ENCODE assay signal across 27 cellular contexts in the genomic region with DNA sequence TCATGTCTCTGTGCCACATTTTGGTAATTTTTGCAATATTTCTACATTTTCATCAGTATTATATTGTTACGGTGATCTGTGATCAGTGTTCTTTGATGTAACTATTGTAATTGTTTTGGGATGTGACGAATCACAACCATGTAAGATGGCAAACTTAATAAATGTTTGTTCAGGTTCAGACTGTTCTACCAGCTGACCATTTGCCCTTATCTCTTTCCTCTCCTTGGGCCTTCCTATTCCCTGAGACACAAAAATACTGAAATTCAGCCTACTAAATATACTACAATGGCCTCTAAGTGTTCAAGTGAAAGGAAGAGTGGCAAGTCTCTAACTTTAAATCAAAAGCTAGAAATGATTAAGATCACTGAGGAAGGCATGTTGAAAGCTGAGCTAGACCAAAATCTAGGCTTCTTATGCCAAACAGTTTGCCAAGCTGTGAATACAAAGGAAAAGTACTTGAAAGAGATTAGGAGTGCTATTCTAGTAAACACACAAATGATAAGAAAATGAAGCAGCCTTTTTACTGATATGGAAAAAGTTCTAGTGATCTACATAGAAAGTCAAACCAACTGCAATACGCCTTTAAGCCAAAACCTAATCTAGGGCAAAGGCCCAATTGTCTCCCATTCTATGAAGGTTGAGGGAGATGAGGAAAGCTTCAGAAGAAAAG.
"Had no signal": no experiment of that assay in that cellular context is flagged by ENCODE, and none has a peak within 500 bp of the region (broad histone marks: within the 10 kb centered on the region; RNA-seq: fewer than 3 reads in every experiment).

No MANE protein-coding gene starts in this region.

- H3K9me3 ChIP-seq: colonic mucosa, esophagus squamous epithelium, heart right ventricle, lower lobe of right lung, ovary, suprapubic skin, tibial artery had no signal

- H3K4me1 ChIP-seq: colonic mucosa, esophagus squamous epithelium, lower lobe of right lung, suprapubic skin had no signal

- ATAC-seq: heart right ventricle; left ventricle myocardium superior; lower lobe of right lung; natural killer cell; sciatic nerve; stimulated activated naive CD8-positive, alpha-beta T cell treated with anti-CD3 and anti-CD28 coated beads, Interleukin-15, amount 100 ng/mL, for 72 hours had no signal

- DNase-seq: colonic mucosa; effector memory CD4-positive, alpha-beta T cell; erythroblast; esophagus squamous epithelium; foreskin melanocyte; glutamatergic neuron; heart right ventricle; hippocampal formation; immature natural killer cell; islet precursor cell; kidney glomerular epithelial cell; left ventricle myocardium superior; lower lobe of right lung; natural killer cell; occipital lobe; ovary; retina; stimulated activated CD4-positive, alpha-beta T cell treated with anti-CD3 and anti-CD28 coated beads, Interleukin-12 subunit alpha, Interleukin-12 subunit beta, amount 100 ng/mL, for 4 hours; stimulated activated CD4-positive, alpha-beta T cell treated with anti-CD3 and anti-CD28 coated beads, Interleukin-1b, Interleukin-23, amount 100 ng/mL, for 48 hours; stimulated activated CD4-positive, alpha-beta T cell treated with anti-CD3 and anti-CD28 coated beads, Interleukin-4, amount 100 ng/mL, for 1 hour; stimulated activated CD8-positive, alpha-beta memory T cell treated with anti-CD3 and anti-CD28 coated beads, Interleukin-4, amount 100 ng/mL, for 48 hours; stimulated activated naive CD4-positive, alpha-beta T cell; stimulated activated naive CD8-positive, alpha-beta T cell treated with anti-CD3 and anti-CD28 coated beads, Interleukin-15, amount 100 ng/mL, for 72 hours; tibial artery had no signal

- H3K27me3 ChIP-seq: colonic mucosa, esophagus squamous epithelium, heart right ventricle, ovary, suprapubic skin, tibial artery had no signal

- H3K27ac ChIP-seq: colonic mucosa, esophagus squamous epithelium, heart right ventricle, lower lobe of right lung, ovary, suprapubic skin, tibial artery had no signal

- H3K4me3 ChIP-seq: colonic mucosa, esophagus squamous epithelium, heart right ventricle, lower lobe of right lung, ovary, smooth muscle cell, suprapubic skin, tibial artery had no signal
